In the genomic region with DNA sequence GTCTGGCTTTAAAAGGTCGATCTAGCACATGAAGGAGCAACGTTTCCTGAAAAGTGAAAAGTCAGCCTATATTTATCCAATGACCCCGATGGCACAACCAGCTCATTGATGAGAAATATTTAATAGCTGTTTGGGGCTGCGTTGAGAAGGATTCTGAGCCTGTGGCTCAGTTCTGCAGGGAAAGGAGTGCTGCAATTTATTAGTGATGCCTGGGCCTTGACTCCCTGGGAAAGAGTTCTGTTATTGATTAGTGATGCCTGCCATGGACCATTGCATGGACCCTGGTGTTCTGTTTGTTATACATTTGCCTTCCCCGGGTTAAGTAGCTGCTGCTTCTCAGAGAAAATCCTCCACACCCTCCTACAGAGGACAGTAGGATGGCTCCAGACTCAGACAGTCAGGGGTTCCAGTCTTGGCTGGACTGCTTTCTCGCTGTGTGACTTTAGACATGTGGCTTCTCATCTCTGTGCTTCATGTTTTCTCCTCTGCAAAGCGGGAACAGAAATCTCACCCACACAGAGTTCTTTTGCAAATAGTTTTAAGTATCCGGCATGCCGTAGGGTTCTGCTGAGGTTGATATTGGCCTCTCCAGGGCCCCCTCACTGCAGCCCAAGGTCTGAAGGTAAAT, we compare ENCODE assay signal across 1 cellular context.
TF ChIP-seq lines count a peak whose summit lies in the region.

No MANE protein-coding gene starts in this region.

TF ChIP-seq in K562, 482 proteins besides CTCF, POLR2A, EP300 and RAD21 (continued from another document):
- TF ChIP-seq NR4A1 (CRISPR knock-in tag; IDR thresholded peaks at IDR 0.05) (no peak), NR4A1 (tag; IDR thresholded peaks at IDR 0.05) (no peak), HDAC6 (IDR thresholded peaks at IDR 0.05; ENCODE audit: low read depth, low read length) (no peak), ZKSCAN8 (CRISPR knock-in tag; IDR thresholded peaks at IDR 0.05) (no peak), CBFA2T3 (IDR thresholded peaks at IDR 0.05) (no peak), POLR2AphosphoS2 (IDR thresholded peaks at IDR 0.05; ENCODE audit: low read length) (no peak)
- TF ChIP-seq, protein P1, sequence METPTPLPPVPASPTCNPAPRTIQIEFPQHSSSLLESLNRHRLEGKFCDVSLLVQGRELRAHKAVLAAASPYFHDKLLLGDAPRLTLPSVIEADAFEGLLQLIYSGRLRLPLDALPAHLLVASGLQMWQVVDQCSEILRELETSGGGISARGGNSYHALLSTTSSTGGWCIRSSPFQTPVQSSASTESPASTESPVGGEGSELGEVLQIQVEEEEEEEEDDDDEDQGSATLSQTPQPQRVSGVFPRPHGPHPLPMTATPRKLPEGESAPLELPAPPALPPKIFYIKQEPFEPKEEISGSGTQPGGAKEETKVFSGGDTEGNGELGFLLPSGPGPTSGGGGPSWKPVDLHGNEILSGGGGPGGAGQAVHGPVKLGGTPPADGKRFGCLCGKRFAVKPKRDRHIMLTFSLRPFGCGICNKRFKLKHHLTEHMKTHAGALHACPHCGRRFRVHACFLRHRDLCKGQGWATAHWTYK (CRISPR knock-in tag; IDR thresholded peaks at IDR 0.05) = no peak
- TF ChIP-seq, protein P2, sequence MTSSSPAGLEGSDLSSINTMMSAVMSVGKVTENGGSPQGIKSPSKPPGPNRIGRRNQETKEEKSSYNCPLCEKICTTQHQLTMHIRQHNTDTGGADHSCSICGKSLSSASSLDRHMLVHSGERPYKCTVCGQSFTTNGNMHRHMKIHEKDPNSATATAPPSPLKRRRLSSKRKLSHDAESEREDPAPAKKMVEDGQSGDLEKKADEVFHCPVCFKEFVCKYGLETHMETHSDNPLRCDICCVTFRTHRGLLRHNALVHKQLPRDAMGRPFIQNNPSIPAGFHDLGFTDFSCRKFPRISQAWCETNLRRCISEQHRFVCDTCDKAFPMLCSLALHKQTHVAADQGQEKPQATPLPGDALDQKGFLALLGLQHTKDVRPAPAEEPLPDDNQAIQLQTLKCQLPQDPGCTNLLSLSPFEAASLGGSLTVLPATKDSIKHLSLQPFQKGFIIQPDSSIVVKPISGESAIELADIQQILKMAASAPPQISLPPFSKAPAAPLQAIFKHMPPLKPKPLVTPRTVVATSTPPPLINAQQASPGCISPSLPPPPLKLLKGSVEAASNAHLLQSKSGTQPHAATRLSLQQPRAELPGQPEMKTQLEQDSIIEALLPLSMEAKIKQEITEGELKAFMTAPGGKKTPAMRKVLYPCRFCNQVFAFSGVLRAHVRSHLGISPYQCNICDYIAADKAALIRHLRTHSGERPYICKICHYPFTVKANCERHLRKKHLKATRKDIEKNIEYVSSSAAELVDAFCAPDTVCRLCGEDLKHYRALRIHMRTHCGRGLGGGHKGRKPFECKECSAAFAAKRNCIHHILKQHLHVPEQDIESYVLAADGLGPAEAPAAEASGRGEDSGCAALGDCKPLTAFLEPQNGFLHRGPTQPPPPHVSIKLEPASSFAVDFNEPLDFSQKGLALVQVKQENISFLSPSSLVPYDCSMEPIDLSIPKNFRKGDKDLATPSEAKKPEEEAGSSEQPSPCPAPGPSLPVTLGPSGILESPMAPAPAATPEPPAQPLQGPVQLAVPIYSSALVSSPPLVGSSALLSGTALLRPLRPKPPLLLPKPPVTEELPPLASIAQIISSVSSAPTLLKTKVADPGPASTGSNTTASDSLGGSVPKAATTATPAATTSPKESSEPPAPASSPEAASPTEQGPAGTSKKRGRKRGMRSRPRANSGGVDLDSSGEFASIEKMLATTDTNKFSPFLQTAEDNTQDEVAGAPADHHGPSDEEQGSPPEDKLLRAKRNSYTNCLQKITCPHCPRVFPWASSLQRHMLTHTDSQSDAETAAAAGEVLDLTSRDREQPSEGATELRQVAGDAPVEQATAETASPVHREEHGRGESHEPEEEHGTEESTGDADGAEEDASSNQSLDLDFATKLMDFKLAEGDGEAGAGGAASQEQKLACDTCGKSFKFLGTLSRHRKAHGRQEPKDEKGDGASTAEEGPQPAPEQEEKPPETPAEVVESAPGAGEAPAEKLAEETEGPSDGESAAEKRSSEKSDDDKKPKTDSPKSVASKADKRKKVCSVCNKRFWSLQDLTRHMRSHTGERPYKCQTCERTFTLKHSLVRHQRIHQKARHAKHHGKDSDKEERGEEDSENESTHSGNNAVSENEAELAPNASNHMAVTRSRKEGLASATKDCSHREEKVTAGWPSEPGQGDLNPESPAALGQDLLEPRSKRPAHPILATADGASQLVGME (CRISPR knock-in tag; IDR thresholded peaks at IDR 0.05) = no peak
- TF ChIP-seq, protein P3, sequence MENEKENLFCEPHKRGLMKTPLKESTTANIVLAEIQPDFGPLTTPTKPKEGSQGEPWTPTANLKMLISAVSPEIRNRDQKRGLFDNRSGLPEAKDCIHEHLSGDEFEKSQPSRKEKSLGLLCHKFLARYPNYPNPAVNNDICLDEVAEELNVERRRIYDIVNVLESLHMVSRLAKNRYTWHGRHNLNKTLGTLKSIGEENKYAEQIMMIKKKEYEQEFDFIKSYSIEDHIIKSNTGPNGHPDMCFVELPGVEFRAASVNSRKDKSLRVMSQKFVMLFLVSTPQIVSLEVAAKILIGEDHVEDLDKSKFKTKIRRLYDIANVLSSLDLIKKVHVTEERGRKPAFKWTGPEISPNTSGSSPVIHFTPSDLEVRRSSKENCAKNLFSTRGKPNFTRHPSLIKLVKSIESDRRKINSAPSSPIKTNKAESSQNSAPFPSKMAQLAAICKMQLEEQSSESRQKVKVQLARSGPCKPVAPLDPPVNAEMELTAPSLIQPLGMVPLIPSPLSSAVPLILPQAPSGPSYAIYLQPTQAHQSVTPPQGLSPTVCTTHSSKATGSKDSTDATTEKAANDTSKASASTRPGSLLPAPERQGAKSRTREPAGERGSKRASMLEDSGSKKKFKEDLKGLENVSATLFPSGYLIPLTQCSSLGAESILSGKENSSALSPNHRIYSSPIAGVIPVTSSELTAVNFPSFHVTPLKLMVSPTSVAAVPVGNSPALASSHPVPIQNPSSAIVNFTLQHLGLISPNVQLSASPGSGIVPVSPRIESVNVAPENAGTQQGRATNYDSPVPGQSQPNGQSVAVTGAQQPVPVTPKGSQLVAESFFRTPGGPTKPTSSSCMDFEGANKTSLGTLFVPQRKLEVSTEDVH (IDR thresholded peaks at IDR 0.05; ENCODE audit: low read depth, partially characterized antibody) = no peak
TF ChIP-seq in K562: peak in this region for 8.
